In genomic region chr21:44497641-44498243, GRCh38 we compare ENCODE assay signal across 2 cellular contexts.
A peak's percentile ranks its signal among the peaks of the same experiment; 100 is the strongest.
TF ChIP-seq lines count a peak whose summit lies in the region.

No MANE protein-coding gene starts in this region.

TF ChIP-seq in K562, 482 proteins besides CTCF, POLR2A, EP300 and RAD21:
- TF ChIP-seq CBX1 (IDR thresholded peaks at IDR 0.05; ENCODE audit: low read depth), result no peak
- no peak for TF ChIP-seq ZNF224 (CRISPR knock-in tag; IDR thresholded peaks at IDR 0.05)
- TF ChIP-seq MCM3 (IDR thresholded peaks at IDR 0.05), result no peak
- no peak for TF ChIP-seq CEBPG (CRISPR knock-in tag; IDR thresholded peaks at IDR 0.05)
- 0 out of 4 replicates have a peak, but pooled peaks of 1 of the 2 experiments have one; percentile 10 for TF ChIP-seq CEBPG (tag; conservative IDR thresholded peaks at IDR 0.05 in 1 of 2, IDR thresholded peaks at IDR 0.05 in 1 of 2)
- TF ChIP-seq NR2C2 (CRISPR knock-in tag; IDR thresholded peaks at IDR 0.05), result no peak
- no peak for TF ChIP-seq NR2C2 (tag; IDR thresholded peaks at IDR 0.05)
- no peak for TF ChIP-seq ZC3H11A (IDR thresholded peaks at IDR 0.05; ENCODE audit: low read depth, low read length)
- TF ChIP-seq TRIM24 (IDR thresholded peaks at IDR 0.05), result no peak
- peak; percentile 36; the same call in 1 of the 2 replicates for TF ChIP-seq RAD51 (IDR thresholded peaks at IDR 0.05; ENCODE audit: borderline replicate concordance, low read depth)
- TF ChIP-seq SETDB1 (IDR thresholded peaks at IDR 0.05; ENCODE audit: low read length), result no peak
- peak; percentile 83 for TF ChIP-seq TFE3 (CRISPR knock-in tag; IDR thresholded peaks at IDR 0.05)
- TF ChIP-seq CEBPB (tag; IDR thresholded peaks at IDR 0.05), result peak; percentile 43; the same call in 1 of the 2 replicates

TF ChIP-seq in neural cell, 6 proteins besides CTCF, POLR2A, EP300 and RAD21:
- TF ChIP-seq SMC3 (conservative IDR thresholded peaks at IDR 0.05; ENCODE audit: poor library complexity) (no peak), MXI1 (conservative IDR thresholded peaks at IDR 0.05; ENCODE audit: poor library complexity, severe bottlenecking) (no peak)
